ENCODE assay signal across 8 cellular contexts in the genomic region with DNA sequence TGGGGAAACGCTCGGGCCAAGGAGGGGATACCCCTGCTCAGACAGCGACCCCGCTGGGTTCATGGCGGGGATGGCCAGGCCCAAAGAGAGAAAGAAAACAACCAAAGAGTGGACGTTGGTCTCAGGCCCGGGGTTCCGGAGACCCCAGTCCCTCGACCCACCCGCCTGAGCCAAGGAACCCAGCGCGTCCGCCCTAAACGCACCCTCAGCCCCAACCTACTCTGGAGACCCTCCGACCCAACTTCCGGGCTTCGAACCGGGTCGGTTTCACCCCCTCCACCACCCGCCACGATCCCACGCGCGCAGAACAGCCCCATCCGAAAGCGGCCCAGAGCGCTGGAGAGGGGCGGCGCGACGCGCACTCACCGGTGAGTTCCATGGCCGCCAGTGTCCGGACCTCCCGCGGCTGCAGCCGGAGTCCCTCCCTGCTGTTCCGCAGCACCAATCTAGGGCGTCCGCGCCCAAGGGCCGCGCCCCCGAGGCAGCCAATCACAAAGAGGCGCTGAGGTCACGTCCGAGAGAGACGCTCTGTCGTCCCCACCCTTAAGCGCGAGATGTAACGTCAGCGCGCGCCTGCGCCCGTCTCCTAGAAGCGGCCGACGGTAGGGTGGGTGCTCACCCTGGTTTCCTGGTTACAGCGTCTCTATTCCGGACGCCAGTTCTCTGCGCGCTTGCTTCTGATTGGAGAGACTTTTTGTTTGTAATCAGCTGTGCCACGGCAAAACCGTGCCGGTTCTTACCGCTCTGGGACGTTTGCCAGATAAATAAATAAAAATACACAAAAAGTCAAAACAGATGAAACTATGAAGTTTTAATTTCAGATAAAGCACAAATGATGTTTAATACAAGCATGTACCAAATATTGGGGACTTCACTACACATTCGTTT. TPM values are rescaled to one million over a fixed set of nuclear protein-coding genes. Genes with fewer than 3 reads are reported as not detected.
DNase-seq lines count a peak whose midpoint lies in the region; ATAC-seq, FAIRE-seq and TF ChIP-seq lines count a peak whose summit lies in the region.

Gene PIGA, minus strand, starts transcription at position 389 of the 888 bp plus-strand sequence. CDS start 3,593 bp downstream, outside the sequence.

- BruUV-seq in OCI-LY7 (replicated peaks; lab: Mats Ljungman, UMichigan): TSS peak; percentile 72

- CTCF ChIA-PET in OCI-LY7 (lab: Charles Lee; ENCODE audit: unreplicated experiment): no interaction called here

- no peaks in the 10 kb centered on the region for H3K27me3 ChIP-seq in mononuclear cell (ENCODE audit: insufficient read depth, low read length)

- peaks cover 16% of the 10 kb centered on the region; the same call in 1 of the 2 replicates for H3K79me2 ChIP-seq in OCI-LY7 (ENCODE audit: insufficient read depth, low read depth, low read length)

- intact Hi-C loops in OCI-LY7 (cut with micrococcal nuclease; ENCODE audit: unreplicated experiment): loop anchor here (10.0 kb wide), 1 partner anchor 339 kb away; no protein-coding TSS in a partner anchor

- peak; percentile 55 for DNase-seq in D721Med (ENCODE audit: insufficient read length, low spot score)
- DNase-seq in HuH-7.5 (ENCODE audit: low spot score): peak; percentile 64
- peak; percentile 94 for DNase-seq in OCI-LY7 (ENCODE audit: low spot score)
- peak; percentile 76 for DNase-seq in activated T-cell treated with anti-CD3 and anti-CD28 coated beads for 1 hour (ENCODE audit: low read depth)
- DNase-seq in epithelial cell of esophagus (ENCODE audit: low read depth): peak; percentile 96
- peak; percentile 63 to 80 for DNase-seq in stimulated activated CD8-positive, alpha-beta memory T cell treated with anti-CD3 and anti-CD28 coated beads, Interleukin-4, amount 100 ng/mL, for 1 hour (ENCODE audit: low read depth in 2 of 2, low spot score in 1 of 2)

- H3K4me3 ChIP-seq in OCI-LY7 (ENCODE audit: low read depth, low read length, poor library complexity, severe bottlenecking) (peak within 1 kb of the TSS; percentile 97), epithelial cell of esophagus (ENCODE audit: low read length) (peak within 1 kb of the TSS; percentile 77), mononuclear cell (ENCODE audit: low read length) (peak within 1 kb of the TSS; percentile 71)

- TF ChIP-seq CTCF in D721Med (IDR thresholded peaks at IDR 0.05; ENCODE audit: insufficient read depth, missing control alignments) (no peak), OCI-LY7 (conservative IDR thresholded peaks at IDR 0.05; ENCODE audit: low read length) (no peak), epithelial cell of esophagus (IDR thresholded peaks at IDR 0.05; ENCODE audit: insufficient read depth, low read depth, low read length, missing control alignments) (no peak)

- H3K9me2 ChIP-seq in OCI-LY7 (ENCODE audit: insufficient read depth, low read length): no peaks in the 10 kb centered on the region

- peak; percentile 97 for ATAC-seq in GM21526 (IDR thresholded peaks at IDR 0.05; ENCODE audit: low FRiP score, unreplicated experiment)

- H3K4me1 ChIP-seq in OCI-LY7 (ENCODE audit: insufficient read depth, low read length, poor library complexity, severe bottlenecking) (peaks cover 10% of the 10 kb centered on the region), mononuclear cell (ENCODE audit: insufficient read depth, low read length) (peaks cover 13% of the 10 kb centered on the region)

- H3K9me3 ChIP-seq in OCI-LY7 (ENCODE audit: low read length) (no peaks in the 10 kb centered on the region), mononuclear cell (ENCODE audit: low read depth, low read length) (no peaks in the 10 kb centered on the region)

- H3K27ac ChIP-seq in OCI-LY7 (ENCODE audit: low read depth, low read length, poor library complexity, severe bottlenecking): peak within 1 kb of the TSS; percentile 13

- H3K4me2 ChIP-seq in OCI-LY7 (ENCODE audit: low read length): peak within 1 kb of the TSS; percentile 87

- H2AFZ ChIP-seq in OCI-LY7 (ENCODE audit: low read length): peak within 1 kb of the TSS; percentile 93

- no peaks in the 10 kb centered on the region for H4K20me1 ChIP-seq in OCI-LY7 (ENCODE audit: insufficient read depth, low read length)

- FAIRE-seq in D721Med (lab: Jason Lieb, UNC): no peak

- H3K36me3 ChIP-seq in OCI-LY7 (ENCODE audit: insufficient read depth, low read length): peaks cover 20% of the 10 kb centered on the region

- POLR2A ChIA-PET in OCI-LY7 (lab: Charles Lee): interaction anchor here (1.4 kb wide), 1 partner anchor 13 kb away, joined by 3 read pairs; no protein-coding TSS in a partner anchor

RNA-seq across cellular contexts. Expression of gene PIGA, which starts in this region (rescaled TPM):
- 8.1 and 13.1 TPM in 2 replicates for total RNA-seq in OCI-LY7 (2014; rRNA removed; shearing (Covaris generic))
- total RNA-seq in OCI-LY7 (2022): 25.0 and 33.0 TPM in 2 replicates
- total RNA-seq in mononuclear cell: 111 TPM

Comparison
In these comparisons a context has a peak if more than half of its experiments do, and no peak if none do; other contexts are left out.
1. Peak in every context shown above with its lines: DNase-seq, ATAC-seq, H3K4me3 ChIP-seq and H3K27ac ChIP-seq.